ENCODE assay signal across 1 cellular context in the genomic region with DNA sequence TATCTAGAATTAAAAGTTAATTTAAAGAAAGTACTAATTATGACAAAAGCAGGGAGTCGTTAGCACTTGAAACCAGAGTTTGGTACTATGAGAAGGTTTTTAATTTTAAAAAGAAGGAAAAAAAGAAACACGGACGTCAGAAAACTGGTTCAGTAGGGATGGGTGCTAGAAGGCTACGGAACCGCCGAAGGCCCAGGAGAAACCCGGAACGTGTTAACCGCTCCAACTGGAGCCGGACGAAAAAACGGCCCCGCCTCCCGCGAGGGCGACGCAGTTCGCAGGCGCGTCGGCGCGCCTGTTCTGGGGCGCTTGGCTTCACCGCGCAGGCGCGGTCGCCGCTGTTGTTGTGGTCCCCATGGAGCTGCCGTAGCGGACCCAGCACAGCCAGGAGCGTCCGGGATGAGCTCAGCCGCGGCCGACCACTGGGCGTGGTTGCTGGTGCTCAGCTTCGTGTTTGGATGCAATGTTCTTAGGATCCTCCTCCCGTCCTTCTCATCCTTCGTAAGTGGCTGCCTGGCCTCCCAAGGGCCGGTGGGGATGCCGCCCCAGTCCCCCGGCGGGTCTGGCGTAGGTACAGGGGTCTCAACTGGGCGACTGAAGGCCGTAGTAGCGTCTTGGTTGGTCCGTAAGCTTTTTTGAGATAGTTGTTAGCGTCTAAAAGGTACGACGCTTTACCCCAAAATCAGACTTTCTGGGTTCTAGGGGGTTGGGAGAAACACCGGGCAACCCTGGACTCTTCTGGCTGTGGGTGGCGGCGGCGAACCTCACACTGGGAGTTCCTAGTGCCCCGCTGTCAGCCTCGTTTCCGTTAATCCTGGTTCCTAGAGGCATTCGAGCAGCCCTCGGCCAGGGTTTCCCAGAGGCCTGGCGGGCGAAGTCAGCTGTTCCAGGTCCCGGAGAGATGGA.
TF ChIP-seq lines count a peak whose summit lies in the region.

No MANE protein-coding gene starts in this region.

TF ChIP-seq in HEK293, 187 proteins besides CTCF, POLR2A, EP300 and RAD21 (continued from another document and continues in another):
- TF ChIP-seq ZBTB1 (tag by site-specific recombination; IDR thresholded peaks at IDR 0.05): no peak
- TF ChIP-seq ZNF621 (tag by site-specific recombination; IDR thresholded peaks at IDR 0.05): no peak
- TF ChIP-seq SP2 (tag by site-specific recombination; IDR thresholded peaks at IDR 0.05): peak; percentile 84
- TF ChIP-seq, protein P1, sequence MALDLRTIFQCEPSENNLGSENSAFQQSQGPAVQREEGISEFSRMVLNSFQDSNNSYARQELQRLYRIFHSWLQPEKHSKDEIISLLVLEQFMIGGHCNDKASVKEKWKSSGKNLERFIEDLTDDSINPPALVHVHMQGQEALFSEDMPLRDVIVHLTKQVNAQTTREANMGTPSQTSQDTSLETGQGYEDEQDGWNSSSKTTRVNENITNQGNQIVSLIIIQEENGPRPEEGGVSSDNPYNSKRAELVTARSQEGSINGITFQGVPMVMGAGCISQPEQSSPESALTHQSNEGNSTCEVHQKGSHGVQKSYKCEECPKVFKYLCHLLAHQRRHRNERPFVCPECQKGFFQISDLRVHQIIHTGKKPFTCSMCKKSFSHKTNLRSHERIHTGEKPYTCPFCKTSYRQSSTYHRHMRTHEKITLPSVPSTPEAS (tag by site-specific recombination; IDR thresholded peaks at IDR 0.05): no peak
- TF ChIP-seq, protein P2, sequence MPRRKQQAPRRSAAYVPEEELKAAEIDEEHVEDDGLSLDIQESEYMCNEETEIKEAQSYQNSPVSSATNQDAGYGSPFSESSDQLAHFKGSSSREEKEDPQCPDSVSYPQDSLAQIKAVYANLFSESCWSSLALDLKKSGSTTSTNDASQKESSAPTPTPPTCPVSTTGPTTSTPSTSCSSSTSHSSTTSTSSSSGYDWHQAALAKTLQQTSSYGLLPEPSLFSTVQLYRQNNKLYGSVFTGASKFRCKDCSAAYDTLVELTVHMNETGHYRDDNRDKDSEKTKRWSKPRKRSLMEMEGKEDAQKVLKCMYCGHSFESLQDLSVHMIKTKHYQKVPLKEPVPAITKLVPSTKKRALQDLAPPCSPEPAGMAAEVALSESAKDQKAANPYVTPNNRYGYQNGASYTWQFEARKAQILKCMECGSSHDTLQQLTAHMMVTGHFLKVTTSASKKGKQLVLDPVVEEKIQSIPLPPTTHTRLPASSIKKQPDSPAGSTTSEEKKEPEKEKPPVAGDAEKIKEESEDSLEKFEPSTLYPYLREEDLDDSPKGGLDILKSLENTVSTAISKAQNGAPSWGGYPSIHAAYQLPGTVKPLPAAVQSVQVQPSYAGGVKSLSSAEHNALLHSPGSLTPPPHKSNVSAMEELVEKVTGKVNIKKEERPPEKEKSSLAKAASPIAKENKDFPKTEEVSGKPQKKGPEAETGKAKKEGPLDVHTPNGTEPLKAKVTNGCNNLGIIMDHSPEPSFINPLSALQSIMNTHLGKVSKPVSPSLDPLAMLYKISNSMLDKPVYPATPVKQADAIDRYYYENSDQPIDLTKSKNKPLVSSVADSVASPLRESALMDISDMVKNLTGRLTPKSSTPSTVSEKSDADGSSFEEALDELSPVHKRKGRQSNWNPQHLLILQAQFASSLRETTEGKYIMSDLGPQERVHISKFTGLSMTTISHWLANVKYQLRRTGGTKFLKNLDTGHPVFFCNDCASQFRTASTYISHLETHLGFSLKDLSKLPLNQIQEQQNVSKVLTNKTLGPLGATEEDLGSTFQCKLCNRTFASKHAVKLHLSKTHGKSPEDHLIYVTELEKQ (tag by site-specific recombination; IDR thresholded peaks at IDR 0.05; ENCODE audit: borderline replicate concordance): no peak
- no peak for TF ChIP-seq ZNF174 (tag by site-specific recombination; IDR thresholded peaks at IDR 0.05)
- no peak for TF ChIP-seq ZNF146 (tag by site-specific recombination; IDR thresholded peaks at IDR 0.05)
- TF ChIP-seq, protein P3, sequence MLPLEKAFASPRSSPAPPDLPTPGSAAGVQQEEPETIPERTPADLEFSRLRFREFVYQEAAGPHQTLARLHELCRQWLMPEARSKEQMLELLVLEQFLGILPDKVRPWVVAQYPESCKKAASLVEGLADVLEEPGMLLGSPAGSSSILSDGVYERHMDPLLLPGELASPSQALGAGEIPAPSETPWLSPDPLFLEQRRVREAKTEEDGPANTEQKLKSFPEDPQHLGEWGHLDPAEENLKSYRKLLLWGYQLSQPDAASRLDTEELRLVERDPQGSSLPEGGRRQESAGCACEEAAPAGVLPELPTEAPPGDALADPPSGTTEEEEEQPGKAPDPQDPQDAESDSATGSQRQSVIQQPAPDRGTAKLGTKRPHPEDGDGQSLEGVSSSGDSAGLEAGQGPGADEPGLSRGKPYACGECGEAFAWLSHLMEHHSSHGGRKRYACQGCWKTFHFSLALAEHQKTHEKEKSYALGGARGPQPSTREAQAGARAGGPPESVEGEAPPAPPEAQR (tag by site-specific recombination; IDR thresholded peaks at IDR 0.05): no peak
- TF ChIP-seq ZNF274 (IDR thresholded peaks at IDR 0.05; ENCODE audit: low read length): no peak
- no peak for TF ChIP-seq ZNF274 (tag by site-specific recombination; IDR thresholded peaks at IDR 0.05; ENCODE audit: borderline replicate concordance)
- TF ChIP-seq HOXA7 (CRISPR knock-in tag; IDR thresholded peaks at IDR 0.05; ENCODE audit: borderline replicate concordance): no peak
- TF ChIP-seq OSR2 (tag by site-specific recombination; IDR thresholded peaks at IDR 0.05): peak; percentile 21; the same call in 1 of the 2 replicates
- peak; percentile 87 for TF ChIP-seq GLIS2 (tag by site-specific recombination; IDR thresholded peaks at IDR 0.05)
- peak; percentile 84 for TF ChIP-seq ZNF341 (tag by site-specific recombination; IDR thresholded peaks at IDR 0.05; ENCODE audit: low read depth)
- TF ChIP-seq ZNF658 (tag by site-specific recombination; IDR thresholded peaks at IDR 0.05): no peak
- no peak for TF ChIP-seq FEZF1 (tag by site-specific recombination; IDR thresholded peaks at IDR 0.05)
- TF ChIP-seq PRDM4 (tag by site-specific recombination; IDR thresholded peaks at IDR 0.05): 0 out of 2 replicates have a peak, but pooled peaks have one; percentile 10
- TF ChIP-seq ZNF530 (tag by site-specific recombination; IDR thresholded peaks at IDR 0.05; ENCODE audit: low read depth): no peak
- TF ChIP-seq ZNF155 (tag by site-specific recombination; IDR thresholded peaks at IDR 0.05): no peak
- TF ChIP-seq SCRT2 (tag by site-specific recombination; IDR thresholded peaks at IDR 0.05): no peak
- no peak for TF ChIP-seq ZNF239 (tag by site-specific recombination; IDR thresholded peaks at IDR 0.05)
- TF ChIP-seq ZEB2 (tag by site-specific recombination; IDR thresholded peaks at IDR 0.05): peak; percentile 70
- no peak for TF ChIP-seq ZBTB49 (tag by site-specific recombination; IDR thresholded peaks at IDR 0.05; ENCODE audit: low read depth)
- no peak for TF ChIP-seq ZSCAN30 (tag by site-specific recombination; IDR thresholded peaks at IDR 0.05)
- no peak for TF ChIP-seq ZNF112 (tag by site-specific recombination; IDR thresholded peaks at IDR 0.05)
- TF ChIP-seq ZBTB17 (tag by site-specific recombination; IDR thresholded peaks at IDR 0.05): peak; percentile 74
- no peak for TF ChIP-seq SCRT1 (tag by site-specific recombination; IDR thresholded peaks at IDR 0.05; ENCODE audit: borderline replicate concordance)
- TF ChIP-seq ZNF548 (tag by site-specific recombination; IDR thresholded peaks at IDR 0.05): no peak
- TF ChIP-seq RBAK (tag by site-specific recombination; IDR thresholded peaks at IDR 0.05): no peak
- no peak for TF ChIP-seq PRDM1 (tag by site-specific recombination; IDR thresholded peaks at IDR 0.05)
- TF ChIP-seq ZNF596 (tag by site-specific recombination; IDR thresholded peaks at IDR 0.05): no peak
- TF ChIP-seq ZNF610 (tag by site-specific recombination; IDR thresholded peaks at IDR 0.05; ENCODE audit: borderline replicate concordance): peak; percentile 94; the same call in 1 of the 2 replicates
- TF ChIP-seq GLIS1 (tag by site-specific recombination; IDR thresholded peaks at IDR 0.05): peak; percentile 74
- no peak for TF ChIP-seq ZNF121 (tag by site-specific recombination; IDR thresholded peaks at IDR 0.05)
- TF ChIP-seq, protein P4, sequence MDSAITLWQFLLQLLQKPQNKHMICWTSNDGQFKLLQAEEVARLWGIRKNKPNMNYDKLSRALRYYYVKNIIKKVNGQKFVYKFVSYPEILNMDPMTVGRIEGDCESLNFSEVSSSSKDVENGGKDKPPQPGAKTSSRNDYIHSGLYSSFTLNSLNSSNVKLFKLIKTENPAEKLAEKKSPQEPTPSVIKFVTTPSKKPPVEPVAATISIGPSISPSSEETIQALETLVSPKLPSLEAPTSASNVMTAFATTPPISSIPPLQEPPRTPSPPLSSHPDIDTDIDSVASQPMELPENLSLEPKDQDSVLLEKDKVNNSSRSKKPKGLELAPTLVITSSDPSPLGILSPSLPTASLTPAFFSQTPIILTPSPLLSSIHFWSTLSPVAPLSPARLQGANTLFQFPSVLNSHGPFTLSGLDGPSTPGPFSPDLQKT (IDR thresholded peaks at IDR 0.05; ENCODE audit: borderline replicate concordance, low read depth, low read length): no peak
- TF ChIP-seq, protein P5, sequence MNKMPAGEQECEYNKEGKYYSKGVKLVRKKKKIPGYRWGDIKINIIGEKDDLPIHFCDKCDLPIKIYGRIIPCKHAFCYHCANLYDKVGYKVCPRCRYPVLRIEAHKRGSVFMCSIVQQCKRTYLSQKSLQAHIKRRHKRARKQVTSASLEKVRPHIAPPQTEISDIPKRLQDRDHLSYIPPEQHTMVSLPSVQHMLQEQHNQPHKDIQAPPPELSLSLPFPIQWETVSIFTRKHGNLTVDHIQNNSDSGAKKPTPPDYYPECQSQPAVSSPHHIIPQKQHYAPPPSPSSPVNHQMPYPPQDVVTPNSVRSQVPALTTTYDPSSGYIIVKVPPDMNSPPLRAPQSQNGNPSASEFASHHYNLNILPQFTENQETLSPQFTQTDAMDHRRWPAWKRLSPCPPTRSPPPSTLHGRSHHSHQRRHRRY (tag by site-specific recombination; IDR thresholded peaks at IDR 0.05): no peak
- TF ChIP-seq ZNF555 (tag by site-specific recombination; conservative IDR thresholded peaks at IDR 0.05): no peak
- TF ChIP-seq ZNF404 (tag by site-specific recombination; IDR thresholded peaks at IDR 0.05): no peak
- no peak for TF ChIP-seq ZNF114 (tag by site-specific recombination; IDR thresholded peaks at IDR 0.05)
- TF ChIP-seq ZNF266 (tag by site-specific recombination; IDR thresholded peaks at IDR 0.05; ENCODE audit: low read depth): no peak
- peak; percentile 60 for TF ChIP-seq PATZ1 (tag by site-specific recombination; IDR thresholded peaks at IDR 0.05)
- TF ChIP-seq BCL6B (tag by site-specific recombination; IDR thresholded peaks at IDR 0.05): no peak
- TF ChIP-seq ZNF558 (tag by site-specific recombination; IDR thresholded peaks at IDR 0.05): no peak
- no peak for TF ChIP-seq ZNF792 (tag by site-specific recombination; IDR thresholded peaks at IDR 0.05)
- no peak for TF ChIP-seq ZNF777 (tag by site-specific recombination; IDR thresholded peaks at IDR 0.05; ENCODE audit: borderline replicate concordance)
